In the genomic region with DNA sequence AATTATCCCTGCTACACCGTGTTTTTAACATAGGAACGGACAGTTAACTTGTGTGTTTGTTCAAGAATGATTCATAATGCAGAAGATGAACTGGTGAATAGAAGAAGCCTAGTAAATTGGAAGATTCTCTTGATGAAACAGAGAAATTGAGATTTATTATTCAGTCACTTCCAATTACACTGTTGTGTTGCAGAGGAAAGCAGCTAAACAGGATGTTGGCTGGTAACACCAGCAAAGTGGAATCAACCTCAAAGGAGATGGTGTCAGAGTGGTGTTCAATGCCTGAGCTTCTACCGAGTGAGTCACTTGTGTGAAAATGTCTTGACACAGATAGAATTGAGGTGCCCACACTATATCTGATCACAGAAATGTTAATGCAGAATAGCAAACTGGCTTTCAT, we compare ENCODE assay signal across 1 cellular context.
TF ChIP-seq lines count a peak whose summit lies in the region.

No MANE protein-coding gene starts in this region.

TF ChIP-seq in GM23338, 12 proteins besides CTCF, POLR2A, EP300 and RAD21:
- TF ChIP-seq, protein P1, sequence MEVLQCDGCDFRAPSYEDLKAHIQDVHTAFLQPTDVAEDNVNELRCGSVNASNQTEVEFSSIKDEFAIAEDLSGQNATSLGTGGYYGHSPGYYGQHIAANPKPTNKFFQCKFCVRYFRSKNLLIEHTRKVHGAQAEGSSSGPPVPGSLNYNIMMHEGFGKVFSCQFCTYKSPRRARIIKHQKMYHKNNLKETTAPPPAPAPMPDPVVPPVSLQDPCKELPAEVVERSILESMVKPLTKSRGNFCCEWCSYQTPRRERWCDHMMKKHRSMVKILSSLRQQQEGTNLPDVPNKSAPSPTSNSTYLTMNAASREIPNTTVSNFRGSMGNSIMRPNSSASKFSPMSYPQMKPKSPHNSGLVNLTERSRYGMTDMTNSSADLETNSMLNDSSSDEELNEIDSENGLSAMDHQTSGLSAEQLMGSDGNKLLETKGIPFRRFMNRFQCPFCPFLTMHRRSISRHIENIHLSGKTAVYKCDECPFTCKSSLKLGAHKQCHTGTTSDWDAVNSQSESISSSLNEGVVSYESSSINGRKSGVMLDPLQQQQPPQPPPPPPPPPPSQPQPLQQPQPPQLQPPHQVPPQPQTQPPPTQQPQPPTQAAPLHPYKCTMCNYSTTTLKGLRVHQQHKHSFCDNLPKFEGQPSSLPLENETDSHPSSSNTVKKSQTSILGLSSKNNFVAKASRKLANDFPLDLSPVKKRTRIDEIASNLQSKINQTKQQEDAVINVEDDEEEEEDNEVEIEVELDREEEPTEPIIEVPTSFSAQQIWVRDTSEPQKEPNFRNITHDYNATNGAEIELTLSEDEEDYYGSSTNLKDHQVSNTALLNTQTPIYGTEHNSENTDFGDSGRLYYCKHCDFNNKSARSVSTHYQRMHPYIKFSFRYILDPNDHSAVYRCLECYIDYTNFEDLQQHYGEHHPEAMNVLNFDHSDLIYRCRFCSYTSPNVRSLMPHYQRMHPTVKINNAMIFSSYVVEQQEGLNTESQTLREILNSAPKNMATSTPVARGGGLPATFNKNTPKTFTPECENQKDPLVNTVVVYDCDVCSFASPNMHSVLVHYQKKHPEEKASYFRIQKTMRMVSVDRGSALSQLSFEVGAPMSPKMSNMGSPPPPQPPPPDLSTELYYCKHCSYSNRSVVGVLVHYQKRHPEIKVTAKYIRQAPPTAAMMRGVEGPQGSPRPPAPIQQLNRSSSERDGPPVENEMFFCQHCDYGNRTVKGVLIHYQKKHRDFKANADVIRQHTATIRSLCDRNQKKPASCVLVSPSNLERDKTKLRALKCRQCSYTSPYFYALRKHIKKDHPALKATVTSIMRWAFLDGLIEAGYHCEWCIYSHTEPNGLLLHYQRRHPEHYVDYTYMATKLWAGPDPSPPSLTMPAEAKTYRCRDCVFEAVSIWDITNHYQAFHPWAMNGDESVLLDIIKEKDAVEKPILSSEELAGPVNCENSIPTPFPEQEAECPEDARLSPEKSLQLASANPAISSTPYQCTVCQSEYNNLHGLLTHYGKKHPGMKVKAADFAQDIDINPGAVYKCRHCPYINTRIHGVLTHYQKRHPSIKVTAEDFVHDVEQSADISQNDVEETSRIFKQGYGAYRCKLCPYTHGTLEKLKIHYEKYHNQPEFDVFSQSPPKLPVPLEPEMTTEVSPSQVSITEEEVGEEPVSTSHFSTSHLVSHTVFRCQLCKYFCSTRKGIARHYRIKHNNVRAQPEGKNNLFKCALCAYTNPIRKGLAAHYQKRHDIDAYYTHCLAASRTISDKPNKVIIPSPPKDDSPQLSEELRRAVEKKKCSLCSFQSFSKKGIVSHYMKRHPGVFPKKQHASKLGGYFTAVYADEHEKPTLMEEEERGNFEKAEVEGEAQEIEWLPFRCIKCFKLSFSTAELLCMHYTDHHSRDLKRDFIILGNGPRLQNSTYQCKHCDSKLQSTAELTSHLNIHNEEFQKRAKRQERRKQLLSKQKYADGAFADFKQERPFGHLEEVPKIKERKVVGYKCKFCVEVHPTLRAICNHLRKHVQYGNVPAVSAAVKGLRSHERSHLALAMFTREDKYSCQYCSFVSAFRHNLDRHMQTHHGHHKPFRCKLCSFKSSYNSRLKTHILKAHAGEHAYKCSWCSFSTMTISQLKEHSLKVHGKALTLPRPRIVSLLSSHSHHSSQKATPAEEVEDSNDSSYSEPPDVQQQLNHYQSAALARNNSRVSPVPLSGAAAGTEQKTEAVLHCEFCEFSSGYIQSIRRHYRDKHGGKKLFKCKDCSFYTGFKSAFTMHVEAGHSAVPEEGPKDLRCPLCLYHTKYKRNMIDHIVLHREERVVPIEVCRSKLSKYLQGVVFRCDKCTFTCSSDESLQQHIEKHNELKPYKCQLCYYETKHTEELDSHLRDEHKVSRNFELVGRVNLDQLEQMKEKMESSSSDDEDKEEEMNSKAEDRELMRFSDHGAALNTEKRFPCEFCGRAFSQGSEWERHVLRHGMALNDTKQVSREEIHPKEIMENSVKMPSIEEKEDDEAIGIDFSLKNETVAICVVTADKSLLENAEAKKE (CRISPR knock-in tag; IDR thresholded peaks at IDR 0.05): no peak
- TF ChIP-seq STAT1 (IDR thresholded peaks at IDR 0.05; ENCODE audit: unreplicated experiment): no peak
- TF ChIP-seq NANOG (IDR thresholded peaks at IDR 0.05; ENCODE audit: borderline replicate concordance): no peak
- TF ChIP-seq, protein P2, sequence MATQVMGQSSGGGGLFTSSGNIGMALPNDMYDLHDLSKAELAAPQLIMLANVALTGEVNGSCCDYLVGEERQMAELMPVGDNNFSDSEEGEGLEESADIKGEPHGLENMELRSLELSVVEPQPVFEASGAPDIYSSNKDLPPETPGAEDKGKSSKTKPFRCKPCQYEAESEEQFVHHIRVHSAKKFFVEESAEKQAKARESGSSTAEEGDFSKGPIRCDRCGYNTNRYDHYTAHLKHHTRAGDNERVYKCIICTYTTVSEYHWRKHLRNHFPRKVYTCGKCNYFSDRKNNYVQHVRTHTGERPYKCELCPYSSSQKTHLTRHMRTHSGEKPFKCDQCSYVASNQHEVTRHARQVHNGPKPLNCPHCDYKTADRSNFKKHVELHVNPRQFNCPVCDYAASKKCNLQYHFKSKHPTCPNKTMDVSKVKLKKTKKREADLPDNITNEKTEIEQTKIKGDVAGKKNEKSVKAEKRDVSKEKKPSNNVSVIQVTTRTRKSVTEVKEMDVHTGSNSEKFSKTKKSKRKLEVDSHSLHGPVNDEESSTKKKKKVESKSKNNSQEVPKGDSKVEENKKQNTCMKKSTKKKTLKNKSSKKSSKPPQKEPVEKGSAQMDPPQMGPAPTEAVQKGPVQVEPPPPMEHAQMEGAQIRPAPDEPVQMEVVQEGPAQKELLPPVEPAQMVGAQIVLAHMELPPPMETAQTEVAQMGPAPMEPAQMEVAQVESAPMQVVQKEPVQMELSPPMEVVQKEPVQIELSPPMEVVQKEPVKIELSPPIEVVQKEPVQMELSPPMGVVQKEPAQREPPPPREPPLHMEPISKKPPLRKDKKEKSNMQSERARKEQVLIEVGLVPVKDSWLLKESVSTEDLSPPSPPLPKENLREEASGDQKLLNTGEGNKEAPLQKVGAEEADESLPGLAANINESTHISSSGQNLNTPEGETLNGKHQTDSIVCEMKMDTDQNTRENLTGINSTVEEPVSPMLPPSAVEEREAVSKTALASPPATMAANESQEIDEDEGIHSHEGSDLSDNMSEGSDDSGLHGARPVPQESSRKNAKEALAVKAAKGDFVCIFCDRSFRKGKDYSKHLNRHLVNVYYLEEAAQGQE (IDR thresholded peaks at IDR 0.05; ENCODE audit: unreplicated experiment): no peak
- TF ChIP-seq, protein P3, sequence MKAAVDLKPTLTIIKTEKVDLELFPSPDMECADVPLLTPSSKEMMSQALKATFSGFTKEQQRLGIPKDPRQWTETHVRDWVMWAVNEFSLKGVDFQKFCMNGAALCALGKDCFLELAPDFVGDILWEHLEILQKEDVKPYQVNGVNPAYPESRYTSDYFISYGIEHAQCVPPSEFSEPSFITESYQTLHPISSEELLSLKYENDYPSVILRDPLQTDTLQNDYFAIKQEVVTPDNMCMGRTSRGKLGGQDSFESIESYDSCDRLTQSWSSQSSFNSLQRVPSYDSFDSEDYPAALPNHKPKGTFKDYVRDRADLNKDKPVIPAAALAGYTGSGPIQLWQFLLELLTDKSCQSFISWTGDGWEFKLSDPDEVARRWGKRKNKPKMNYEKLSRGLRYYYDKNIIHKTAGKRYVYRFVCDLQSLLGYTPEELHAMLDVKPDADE (IDR thresholded peaks at IDR 0.05): no peak
- no peak for TF ChIP-seq JUNB (IDR thresholded peaks at IDR 0.05; ENCODE audit: unreplicated experiment)
- TF ChIP-seq ZNF114 (CRISPR knock-in tag; IDR thresholded peaks at IDR 0.05): no peak
